Comparison of ENCODE assay signal across 9 cellular contexts in the genomic region with DNA sequence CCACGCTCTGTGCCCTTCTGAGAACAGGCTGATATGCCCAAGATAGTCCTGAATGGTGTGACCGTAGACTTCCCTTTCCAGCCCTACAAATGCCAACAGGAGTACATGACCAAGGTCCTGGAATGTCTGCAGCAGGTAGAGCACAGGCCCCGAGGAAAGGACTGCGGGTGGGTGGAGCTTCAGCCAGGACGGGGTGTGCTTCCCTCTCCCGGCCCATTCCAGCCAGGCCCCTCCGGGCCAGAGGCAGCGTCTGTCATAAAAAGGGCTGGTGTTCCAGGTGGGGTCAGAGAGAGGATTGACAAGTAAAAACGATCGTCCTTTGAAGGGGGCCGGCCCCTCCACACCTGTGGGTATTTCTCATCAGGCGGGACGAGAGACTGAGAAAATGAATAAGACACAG. TPM values are rescaled to one million over a fixed set of nuclear protein-coding genes. Genes with fewer than 3 reads are reported as not detected.
DNase-seq lines count a peak whose midpoint lies in the region; ATAC-seq, FAIRE-seq and TF ChIP-seq lines count a peak whose summit lies in the region.
"Had no signal": no experiment of that assay in that cellular context is flagged by ENCODE, and none has a peak within 500 bp of the region (broad histone marks: within the 10 kb centered on the region; RNA-seq: fewer than 3 reads in every experiment).

No MANE protein-coding gene starts in this region.

- TF ChIP-seq CTCF in heart left ventricle (IDR thresholded peaks at IDR 0.05): no peak
- TF ChIP-seq CTCF in brain (conservative IDR thresholded peaks at IDR 0.05): no peak
- TF ChIP-seq CTCF in uterus (IDR thresholded peaks at IDR 0.05): no peak

- H3K23ac ChIP-seq in mesenchymal stem cell (ENCODE audit: low read length in 2 of 2): no peak overlapping the region

- peaks cover 4% of the 10 kb centered on the region for H3K36me3 Mint-ChIP-seq in brain

- peaks cover 3 to 24% (median 16%) of the 10 kb centered on the region in 12 donors for H3K4me1 ChIP-seq in heart left ventricle
- H3K4me1 ChIP-seq in mesenchymal stem cell (ENCODE audit: control insufficient read depth, insufficient read depth, low read depth, low read length): peaks cover 16% of the 10 kb centered on the region
- H3K4me1 ChIP-seq in uterus: peaks cover 5 to 6% of the 10 kb centered on the region in 2 donors

- H3K27ac ChIP-seq in heart left ventricle (peak overlapping the region in 9 of 12 donors; percentile 65 to 98 (median 91)), mesenchymal stem cell (ENCODE audit: low read length, poor library complexity, severe bottlenecking) (no peak overlapping the region), uterus (peak overlapping the region; percentile 82 to 84)

- peaks cover 6% of the 10 kb centered on the region for H3K27me3 Mint-ChIP-seq in brain

- intact Hi-C loops in heart left ventricle (cut with DNase I): loop anchor here in 1 of 10 donors (2.0 to 10.0 kb wide), 3 partner anchors 33 to 205 kb away; a partner anchor contains a TSS
- intact Hi-C loops in Right ventricle myocardium superior (cut with DNase I): no loop called here
- intact Hi-C loops in uterus (cut with DNase I; ENCODE audit: low total_unique reads): no loop called here

- no peak overlapping the region for H2AK5ac ChIP-seq in mesenchymal stem cell (ENCODE audit: low read length, severe bottlenecking)

- H2AFZ ChIP-seq in mesenchymal stem cell (ENCODE audit: low read depth, low read length): no peak overlapping the region

- no peak overlapping the region for H4K8ac ChIP-seq in mesenchymal stem cell (ENCODE audit: low read length)

- DNase-seq in heart left ventricle: no peak
- no peak for DNase-seq in Right ventricle myocardium superior
- DNase-seq in mesenchymal stem cell: no peak
- no peak for DNase-seq in uterus
- no peak for DNase-seq in urothelium cell line (ENCODE audit: low spot score)
- DNase-seq: activated effector memory CD4-positive, alpha-beta T cell treated with Interleukin-2 at 50 U/mL for 16 hours had no signal

- no peak overlapping the region for H2BK120ac ChIP-seq in mesenchymal stem cell (ENCODE audit: low read depth, low read length)

- H3K4me2 ChIP-seq in mesenchymal stem cell (ENCODE audit: low read length, poor library complexity, severe bottlenecking): peak overlapping the region; percentile 78

- 62 to 71% (median 65%) methylated on average over 13 of the region's 13 CpGs for WGBS in heart left ventricle, 4 donors
- 88% methylated on average over 13 of the region's 13 CpGs for WGBS in mesenchymal stem cell

- H2BK5ac ChIP-seq in mesenchymal stem cell (ENCODE audit: low read depth, low read length, poor library complexity, severe bottlenecking): no peak overlapping the region

- peaks cover 0 to 41% (median 32%) of the 10 kb centered on the region in 9 donors for H3K36me3 ChIP-seq in heart left ventricle
- peaks cover 39 to 40% of the 10 kb centered on the region in 2 experiments for H3K36me3 ChIP-seq in mesenchymal stem cell (ENCODE audit: control insufficient read depth in 1 of 2, insufficient read depth in 2 of 2, low read depth in 1 of 2, low read length in 2 of 2)
- H3K36me3 ChIP-seq in uterus: no peaks in the 10 kb centered on the region

- H3K4ac ChIP-seq in mesenchymal stem cell (ENCODE audit: low read depth in 1 of 2, low read length in 2 of 2): peak overlapping the region; percentile 26 to 75

- peak overlapping the region; percentile 61 to 91 (median 78) for H3K4me3 ChIP-seq in heart left ventricle
- H3K4me3 ChIP-seq in mesenchymal stem cell (ENCODE audit: insufficient read depth in 1 of 2, low read depth in 1 of 2, low read length in 2 of 2): peak overlapping the region; percentile 74 to 94
- H3K4me3 ChIP-seq in uterus: peak overlapping the region; percentile 57 to 70

- H3K9ac ChIP-seq in mesenchymal stem cell (ENCODE audit: low read length): peak overlapping the region; percentile 97

- H3K18ac ChIP-seq in mesenchymal stem cell (ENCODE audit: low read depth in 1 of 2, low read length in 2 of 2): peak overlapping the region in 1 of 2 experiments; percentile 92

- H3K14ac ChIP-seq in mesenchymal stem cell (ENCODE audit: low read length in 2 of 2): no peak overlapping the region

- TF ChIP-seq POLR2A in heart left ventricle (IDR thresholded peaks at IDR 0.05) (no peak), uterus (IDR thresholded peaks at IDR 0.05) (no peak)

- peaks cover 35% of the 10 kb centered on the region for H3K4me1 Mint-ChIP-seq in brain

- H3K27me3 ChIP-seq in heart left ventricle (no peaks in the 10 kb centered on the region), mesenchymal stem cell (ENCODE audit: control insufficient read depth in 1 of 2, insufficient read depth in 1 of 2, low read length in 2 of 2) (peaks cover 0 to 3% of the 10 kb centered on the region in 2 experiments), uterus (no peaks in the 10 kb centered on the region)

- no peak for FAIRE-seq in urothelium cell line (lab: Jason Lieb, UNC)

- peak overlapping the region in 1 of 2 experiments; percentile 2 for H2BK12ac ChIP-seq in mesenchymal stem cell (ENCODE audit: low read length in 2 of 2)

- H3K9me3 ChIP-seq in heart left ventricle (no peaks in the 10 kb centered on the region), mesenchymal stem cell (ENCODE audit: control insufficient read depth, low read length) (no peaks in the 10 kb centered on the region), uterus (no peaks in the 10 kb centered on the region)

- peak overlapping the region; percentile 97 to 99 (median 98) for H3K4me3 Mint-ChIP-seq in brain

- H4K91ac ChIP-seq in mesenchymal stem cell (ENCODE audit: low read length): no peak overlapping the region

- H2BK15ac ChIP-seq in mesenchymal stem cell (ENCODE audit: low read depth, poor library complexity, severe bottlenecking): no peak overlapping the region

- no peak for ATAC-seq in heart left ventricle
- ATAC-seq in Right ventricle myocardium superior (ENCODE audit: poor library complexity): no peak
- ATAC-seq in GM21619 (IDR thresholded peaks at IDR 0.05; ENCODE audit: unreplicated experiment): no peak
- no peak for ATAC-seq in HG03432 (IDR thresholded peaks at IDR 0.05; ENCODE audit: unreplicated experiment)

- peak overlapping the region; percentile 96 to 99 (median 99) for H3K27ac Mint-ChIP-seq in brain

- H3K9me3 Mint-ChIP-seq in brain: peaks cover 0 to 3% (median 0%) of the 10 kb centered on the region in 5 experiments

- H3K79me1 ChIP-seq in mesenchymal stem cell (replicated peaks; ENCODE audit: low read length, poor library complexity, severe bottlenecking): peaks cover 42% of the 10 kb centered on the region

RNA-seq across cellular contexts. Expression of a gene that starts 1.3 kb away (rescaled TPM):
- 10 to 100 TPM in 5 of 9 donors, 1 to 10 TPM in 4; 3.0 to 17.8 (median 10.1) TPM for total RNA-seq in heart left ventricle
- 1 to 10 TPM; 5.9 to 7.1 TPM for polyA plus RNA-seq in heart left ventricle
- total RNA-seq in Right ventricle myocardium superior: 7.3 TPM
- 8.6 TPM for polyA plus RNA-seq in brain (ENCODE audit: insufficient read depth, low read depth, low replicate concordance)
- polyA plus RNA-seq in mesenchymal stem cell (2013, experiment 1 of 2): 9.2 TPM
- 9.3 TPM for polyA plus RNA-seq in mesenchymal stem cell (2013, experiment 2 of 2)
- 10 to 100 TPM; 17.4 to 56.5 (median 26.6) TPM for total RNA-seq in uterus

RNA-seq across cellular contexts. Expression of a gene that starts 6.1 kb away (rescaled TPM):
- total RNA-seq in heart left ventricle: 10 to 100 TPM in 2 of 9 donors, 1 to 10 TPM in 7; 2.9 to 15.6 (median 4.7) TPM
- polyA plus RNA-seq in heart left ventricle: 1 to 10 TPM; 5.2 to 6.7 TPM
- 4.3 TPM for total RNA-seq in Right ventricle myocardium superior
- polyA plus RNA-seq in brain (ENCODE audit: insufficient read depth, low read depth, low replicate concordance): 455 TPM
- polyA plus RNA-seq in mesenchymal stem cell (2013, experiment 1 of 2): 11.7 TPM
- polyA plus RNA-seq in mesenchymal stem cell (2013, experiment 2 of 2): 12.0 TPM
- total RNA-seq in uterus: 10 to 100 TPM in 3 of 4 donors, 1 to 10 TPM in 1; 9.2 to 30.5 (median 20.9) TPM

RNA-seq across cellular contexts. Expression of a gene that starts 32.5 kb away (rescaled TPM):
- total RNA-seq in heart left ventricle: 10 to 100 TPM in 1 of 9 donors, 1 to 10 TPM in 8; 4.3 to 10.0 (median 5.9) TPM
- 1 to 10 TPM; 6.3 to 8.6 TPM for polyA plus RNA-seq in heart left ventricle
- total RNA-seq in Right ventricle myocardium superior: 5.5 TPM
- 13.6 TPM for polyA plus RNA-seq in brain (ENCODE audit: insufficient read depth, low read depth, low replicate concordance)
- 6.6 TPM for polyA plus RNA-seq in mesenchymal stem cell (2013, experiment 1 of 2)
- 6.7 TPM for polyA plus RNA-seq in mesenchymal stem cell (2013, experiment 2 of 2)
- total RNA-seq in uterus: 10 to 100 TPM in 2 of 4 donors, 1 to 10 TPM in 2; 2.1 to 24.8 (median 11.5) TPM

RNA-seq across cellular contexts. Expression of a gene that starts 37.1 kb away (rescaled TPM):
- 1 to 10 TPM in 4 of 9 donors, under 1 TPM in 4, not detected in 1; 0.42 to 5.7 (median 0.92) TPM for total RNA-seq in heart left ventricle
- 1 to 10 TPM; 2.9 to 6.4 TPM for polyA plus RNA-seq in heart left ventricle
- total RNA-seq in Right ventricle myocardium superior: 0.32 TPM
- 7.1 TPM for polyA plus RNA-seq in brain (ENCODE audit: insufficient read depth, low read depth, low replicate concordance)
- polyA plus RNA-seq in mesenchymal stem cell (2013, experiment 1 of 2): 23.7 TPM
- polyA plus RNA-seq in mesenchymal stem cell (2013, experiment 2 of 2): 23.9 TPM
- total RNA-seq in uterus: 1 to 10 TPM in 1 of 4 donors, under 1 TPM in 1, not detected in 2; 0.83 to 4.1 TPM

RNA-seq across cellular contexts. Expression of a gene that starts 48.4 kb away (rescaled TPM):
- total RNA-seq in heart left ventricle (10 to 100 TPM; 27.3 to 47.8 (median 33.8) TPM), Right ventricle myocardium superior (32.2 TPM), uterus (10 to 100 TPM; 26.1 to 59.8 (median 33.5) TPM)
- polyA plus RNA-seq in heart left ventricle (10 to 100 TPM; 35.9 to 38.0 TPM), brain (ENCODE audit: insufficient read depth, low read depth, low replicate concordance) (49.6 TPM)
- polyA plus RNA-seq in mesenchymal stem cell (2013, experiment 1 of 2): 13.5 TPM
- polyA plus RNA-seq in mesenchymal stem cell (2013, experiment 2 of 2): 14.0 TPM
